ENCODE assay signal across 10 cellular contexts in genomic region chr1:24417681-24418080, GRCh38. TPM values are rescaled to one million over a fixed set of nuclear protein-coding genes. Genes with fewer than 3 reads are reported as not detected.
DNase-seq lines count a peak whose midpoint lies in the region; ATAC-seq, FAIRE-seq and TF ChIP-seq lines count a peak whose summit lies in the region.
"Had no signal": no experiment of that assay in that cellular context is flagged by ENCODE, and none has a peak within 500 bp of the region (broad histone marks: within the 10 kb centered on the region; RNA-seq: fewer than 3 reads in every experiment).

No MANE protein-coding gene starts in this region.

- no peaks in the 10 kb centered on the region for H3K9me3 Mint-ChIP-seq in osteocyte (ENCODE audit: unreplicated experiment)

- no peak for FAIRE-seq in bronchial epithelial cell (lab: Jason Lieb, UNC)

- peaks cover 8% of the 10 kb centered on the region for H3K36me3 ChIP-seq in bronchial epithelial cell (ENCODE audit: control insufficient read depth, insufficient read depth, low read length)
- H3K36me3 ChIP-seq in heart left ventricle, result peaks cover 0 to 35% (median 19%) of the 10 kb centered on the region in 9 donors

- TF ChIP-seq POLR2A in heart left ventricle (IDR thresholded peaks at IDR 0.05), result no peak

- TF ChIP-seq CTCF in bronchial epithelial cell (IDR thresholded peaks at IDR 0.05; ENCODE audit: insufficient read depth, low read length, severe bottlenecking) (no peak), osteocyte (IDR thresholded peaks at IDR 0.05) (no peak), heart left ventricle (IDR thresholded peaks at IDR 0.05) (no peak)

- intact Hi-C loops in heart left ventricle (cut with DNase I), result loop anchor here in 8 of 10 donors (5.0 to 10.0 kb wide), 8 partner anchors 85 to 227 kb away; partner anchors contain the start of genes RCAN3 (in 6 of the 8) and SRRM1 (in 1 of the 8)

- DNase-seq in EH (ENCODE audit: low read depth) (peak; percentile 84), NCI-H226 (peak; percentile 56), bronchial epithelial cell (ENCODE audit: low read depth) (peak; percentile 55), osteocyte (ENCODE audit: extremely low spot score, unreplicated experiment) (no peak), NOMO-1 treated with DMSO at 0.1 percent for 48 hours (lab: John Stamatoyannopoulos, UW; ENCODE audit: unreplicated experiment) (no peak), heart left ventricle (no peak)
- DNase-seq: activated CD4-positive, alpha-beta T cell treated with anti-CD3 and anti-CD28 coated beads for 48 hours; KBM-7 had no signal

- peaks cover 0 to 48% (median 21%) of the 10 kb centered on the region in 12 donors for H3K4me1 ChIP-seq in heart left ventricle

- no peaks in the 10 kb centered on the region for H3K27me3 Mint-ChIP-seq in osteocyte (ENCODE audit: unreplicated experiment)

- H3K27ac ChIP-seq in heart left ventricle, result no peak overlapping the region
- H3K27ac ChIP-seq: neutrophil had no signal

- peaks cover 12% of the 10 kb centered on the region for H3K36me3 Mint-ChIP-seq in osteocyte (ENCODE audit: unreplicated experiment)

- peak overlapping the region; percentile 43 for H3K27ac Mint-ChIP-seq in osteocyte (ENCODE audit: unreplicated experiment)

- ATAC-seq in heart left ventricle, result no peak
- no peak for ATAC-seq in HG02884 (IDR thresholded peaks at IDR 0.05; ENCODE audit: unreplicated experiment)

- H3K27me3 ChIP-seq in bronchial epithelial cell (ENCODE audit: control insufficient read depth, insufficient read depth, low read length) (no peaks in the 10 kb centered on the region), heart left ventricle (no peaks in the 10 kb centered on the region)
- H3K27me3 ChIP-seq: neutrophil had no signal

- peaks cover 40% of the 10 kb centered on the region for H3K4me1 Mint-ChIP-seq in osteocyte (ENCODE audit: unreplicated experiment)

- H3K4me3 ChIP-seq in bronchial epithelial cell (ENCODE audit: low read depth, low read length) (no peak overlapping the region), heart left ventricle (no peak overlapping the region)

- H3K4me3 Mint-ChIP-seq in osteocyte (ENCODE audit: unreplicated experiment), result no peak overlapping the region

- 66 to 87% (median 80%) methylated on average over 1 of the region's 1 CpG for WGBS in heart left ventricle, 4 donors

- H3K9me3 ChIP-seq in heart left ventricle, result no peaks in the 10 kb centered on the region
- H3K9me3 ChIP-seq: neutrophil had no signal

RNA-seq across cellular contexts. Expression of gene NIPAL3, which starts 2.1 kb away (rescaled TPM):
- total RNA-seq in bronchial epithelial cell (21.8 and 35.8 TPM in 2 replicates), osteocyte (25.8 and 28.4 TPM in 2 replicates), heart left ventricle (10 to 100 TPM; 24.7 to 48.3 (median 29.7) TPM)
- 10 to 100 TPM in 1 of 2 donors, 1 to 10 TPM in 1; 9.8 to 15.9 TPM for polyA plus RNA-seq in heart left ventricle

RNA-seq across cellular contexts. Expression of gene STPG1, which starts 4.1 kb away (rescaled TPM):
- 5.3 and 6.8 TPM in 2 replicates for total RNA-seq in bronchial epithelial cell
- 5.3 and 5.4 TPM in 2 replicates for total RNA-seq in osteocyte
- total RNA-seq in heart left ventricle, result 1 to 10 TPM; 3.8 to 6.9 (median 4.8) TPM
- 1 to 10 TPM; 4.5 to 5.2 TPM for polyA plus RNA-seq in heart left ventricle

Comparison
In these comparisons a context has a peak if more than half of its experiments do, and no peak if none do; other contexts are left out.
1. DNase-seq: peak in EH (single experiment), NCI-H226 (single experiment) and bronchial epithelial cell (single experiment); none in osteocyte (single experiment), NOMO-1 treated with DMSO at 0.1 percent for 48 hours (single experiment) and heart left ventricle (0 of 5).